ENCODE assay signal across 8 cellular contexts in the genomic region with DNA sequence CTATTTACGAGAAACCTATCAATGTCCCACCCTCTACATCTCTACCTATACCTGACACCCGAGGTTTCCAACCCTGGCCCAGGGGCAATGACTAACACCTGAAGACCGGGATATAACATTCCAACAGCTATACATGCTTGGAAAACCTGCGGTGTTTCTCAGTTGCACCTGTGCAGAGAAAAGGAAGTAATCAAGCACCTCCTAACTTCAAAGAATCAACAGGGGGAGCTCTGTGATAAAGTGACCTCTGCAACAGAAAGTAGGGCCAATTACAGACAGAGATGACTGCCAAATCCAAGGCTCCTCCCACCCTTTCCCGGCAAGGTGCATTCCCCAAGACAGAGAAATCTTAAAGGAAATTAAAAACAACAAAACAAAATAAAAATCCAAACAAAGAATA.
A peak's percentile ranks its signal among the peaks of the same experiment; 100 is the strongest.
DNase-seq lines count a peak whose midpoint lies in the region; ATAC-seq lines count a peak whose summit lies in the region.

No MANE protein-coding gene starts in this region.

- peak overlapping the region; percentile 79 for H3K27ac Mint-ChIP-seq in activated naive CD8-positive, alpha-beta T cell

- peaks cover 8% of the 10 kb centered on the region for H3K9me3 Mint-ChIP-seq in activated naive CD8-positive, alpha-beta T cell (ENCODE audit: low read depth)

- peak overlapping the region; percentile 8 for H3K4me3 Mint-ChIP-seq in activated naive CD8-positive, alpha-beta T cell

- H3K36me3 Mint-ChIP-seq in activated naive CD8-positive, alpha-beta T cell: peaks cover 5% of the 10 kb centered on the region

- peak; percentile 48 for DNase-seq in DMS 273 (lab: John Stamatoyannopoulos, UW; ENCODE audit: unreplicated experiment)
- DNase-seq in DMS 273 treated with DMSO at 0.1 percent for 48 hours (lab: John Stamatoyannopoulos, UW): no peak
- peak; percentile 65 for DNase-seq in iris pigment epithelial cell (ENCODE audit: low read depth)
- no peak for DNase-seq in stimulated activated CD4-positive, alpha-beta T cell treated with anti-CD3 and anti-CD28 coated beads, Interleukin-12 subunit alpha, Interleukin-12 subunit beta, amount 100 ng/mL, for 4 hours
- DNase-seq in NCI-H1436 treated with DMSO at 0.1 percent for 48 hours (lab: John Stamatoyannopoulos, UW): no peak

- peaks cover 71% of the 10 kb centered on the region for H3K4me1 Mint-ChIP-seq in activated naive CD8-positive, alpha-beta T cell (ENCODE audit: low read depth)

- peak; percentile 73 for ATAC-seq in GM19463 (IDR thresholded peaks at IDR 0.05; ENCODE audit: unreplicated experiment)
- ATAC-seq in HG03575 (IDR thresholded peaks at IDR 0.05; ENCODE audit: extremely low read depth, insufficient number of reproducible peaks, low FRiP score, unreplicated experiment): peak; percentile 56

- H3K27me3 Mint-ChIP-seq in activated naive CD8-positive, alpha-beta T cell: no peaks in the 10 kb centered on the region

Comparison
In these comparisons a context has a peak if more than half of its experiments do, and no peak if none do; other contexts are left out.
1. DNase-seq: peak in DMS 273 (single experiment) and iris pigment epithelial cell (single experiment); none in DMS 273 treated with DMSO at 0.1 percent for 48 hours (single experiment), stimulated activated CD4-positive, alpha-beta T cell treated with anti-CD3 and anti-CD28 coated beads, Interleukin-12 subunit alpha, Interleukin-12 subunit beta, amount 100 ng/mL, for 4 hours (single experiment) and NCI-H1436 treated with DMSO at 0.1 percent for 48 hours (single experiment).